8 cellular contexts compared by ENCODE assay signal in the genomic region with DNA sequence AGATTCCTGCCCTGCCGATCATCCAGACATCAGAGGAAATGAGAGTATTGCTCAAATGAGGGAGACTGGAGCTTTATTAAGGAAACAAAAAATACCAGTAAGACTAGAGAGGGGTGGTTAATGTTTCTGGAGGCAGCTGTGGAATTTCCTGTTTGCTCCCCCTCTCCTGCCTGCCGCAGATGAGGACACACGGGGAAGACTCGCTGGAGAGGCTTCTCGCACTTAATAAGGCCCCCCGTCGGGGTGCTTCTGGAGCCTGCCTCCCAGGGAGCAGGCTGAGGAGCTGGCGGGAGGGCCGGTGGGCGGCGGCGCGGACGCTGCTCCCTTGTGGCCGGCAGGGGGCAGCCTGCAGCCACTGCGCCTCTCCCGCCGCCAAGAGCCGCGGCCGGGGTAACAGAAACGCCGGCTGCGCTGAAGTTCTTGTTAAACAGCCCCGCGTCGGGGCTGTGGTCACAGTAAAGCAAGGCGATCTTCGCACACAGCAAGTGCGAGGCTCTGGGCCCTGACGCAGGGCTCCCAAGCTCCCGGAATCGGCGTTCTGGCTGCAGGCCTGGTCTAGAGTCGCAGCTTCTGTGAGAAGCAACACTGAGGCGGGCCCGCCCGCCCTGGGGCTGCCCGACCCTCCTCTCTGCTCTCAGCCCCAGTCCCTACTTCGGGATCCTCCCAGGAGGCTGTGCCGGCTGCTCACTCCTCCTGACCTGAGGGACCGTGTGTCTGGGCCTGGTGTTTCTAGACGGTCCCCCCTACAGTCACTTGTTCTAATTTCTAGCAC. TPM values are rescaled to one million over a fixed set of nuclear protein-coding genes. Genes with fewer than 3 reads are reported as not detected.
DNase-seq lines count a peak whose midpoint lies in the region; ATAC-seq and TF ChIP-seq lines count a peak whose summit lies in the region.

No MANE protein-coding gene starts in this region.

- no peak overlapping the region for H3K27ac Mint-ChIP-seq in activated naive CD8-positive, alpha-beta T cell treated with anti-CD3 and anti-CD28 coated beads, Interleukin-2, amount 50 U/mL, for 24 hours
- peak overlapping the region; percentile 50 for H3K27ac Mint-ChIP-seq in type B pancreatic cell

- TF ChIP-seq CTCF in DOHH2 (IDR thresholded peaks at IDR 0.05; ENCODE audit: low read depth, low read length, poor library complexity, severe bottlenecking): peak; percentile 86
- TF ChIP-seq CTCF in SK-N-SH (IDR thresholded peaks at IDR 0.05): peak; percentile 92
- peak; percentile 92 to 99 (median 97) for TF ChIP-seq CTCF in heart left ventricle (IDR thresholded peaks at IDR 0.05)
- TF ChIP-seq CTCF in type B pancreatic cell (conservative IDR thresholded peaks at IDR 0.05): peak; percentile 99

- H3K4me2 ChIP-seq in DOHH2 (ENCODE audit: low read length) (no peak overlapping the region), SK-N-SH (peak overlapping the region; percentile 84)

- H2AFZ ChIP-seq in SK-N-SH (ENCODE audit: low read depth): no peak overlapping the region

- peak overlapping the region; percentile 55 for H3K9ac ChIP-seq in SK-N-SH

- peak; percentile 65 for TF ChIP-seq EP300 in Ishikawa (IDR thresholded peaks at IDR 0.05; ENCODE audit: borderline replicate concordance)
- peak; percentile 30 to 68; a peak in 2 of 4 replicates for TF ChIP-seq EP300 in SK-N-SH (IDR thresholded peaks at IDR 0.05; ENCODE audit: borderline replicate concordance in 1 of 2, low read depth in 1 of 2, low read length in 1 of 2)

- DNase-seq in SK-N-SH (peak; percentile 92), heart left ventricle (peak; percentile 65 to 88 (median 75)), posterior vena cava (ENCODE audit: low spot score) (peak; percentile 91), type B pancreatic cell (ENCODE audit: extremely low spot score, unreplicated experiment) (peak; percentile 85)
- DNase-seq in activated naive CD8-positive, alpha-beta T cell treated with anti-CD3 and anti-CD28 coated beads, Interleukin-2, amount 50 U/mL, for 24 hours: peak; percentile 69

- intact Hi-C loops in heart left ventricle (cut with DNase I): loop anchor here (1.0 to 5.0 kb wide), 8 partner anchors 41 to 383 kb away; a partner anchor contains a TSS
- intact Hi-C loops in posterior vena cava (cut with DNase I): loop anchor here (5.0 to 10.0 kb wide), 4 partner anchors 253 to 943 kb away; no protein-coding TSS in a partner anchor

- WGBS in SK-N-SH (ENCODE audit: low lambda C conversion rate): 57% methylated on average over 3 of the region's 43 CpGs
- 8 to 17% (median 14%) methylated on average over 19 to 43 of the region's 43 CpGs for WGBS in heart left ventricle, 4 donors

- H3K36me3 Mint-ChIP-seq in activated naive CD8-positive, alpha-beta T cell treated with anti-CD3 and anti-CD28 coated beads, Interleukin-2, amount 50 U/mL, for 24 hours (ENCODE audit: low read depth): peaks cover 16% of the 10 kb centered on the region
- peaks cover 14% of the 10 kb centered on the region for H3K36me3 Mint-ChIP-seq in type B pancreatic cell

- no peak overlapping the region for H3K4me3 Mint-ChIP-seq in activated naive CD8-positive, alpha-beta T cell treated with anti-CD3 and anti-CD28 coated beads, Interleukin-2, amount 50 U/mL, for 24 hours
- H3K4me3 Mint-ChIP-seq in type B pancreatic cell: peak overlapping the region; percentile 50

- TF ChIP-seq RAD21 in Ishikawa (IDR thresholded peaks at IDR 0.05; ENCODE audit: low read depth) (peak; percentile 82), SK-N-SH (IDR thresholded peaks at IDR 0.05; ENCODE audit: low read length) (peak; percentile 84)

- H4K20me1 ChIP-seq in DOHH2 (ENCODE audit: control insufficient read depth, insufficient read depth, low read depth, low read length) (no peaks in the 10 kb centered on the region), SK-N-SH (ENCODE audit: insufficient read depth) (no peaks in the 10 kb centered on the region; the same call in 1 of the 2 replicates)

- H3K27me3 ChIP-seq in DOHH2 (ENCODE audit: control insufficient read depth, low read length) (no peaks in the 10 kb centered on the region), SK-N-SH (ENCODE audit: insufficient read depth) (no peaks in the 10 kb centered on the region), heart left ventricle (no peaks in the 10 kb centered on the region)

- H3K9me2 ChIP-seq in DOHH2 (replicated peaks; ENCODE audit: control insufficient read depth, low read length) (no peaks in the 10 kb centered on the region), SK-N-SH (no peaks in the 10 kb centered on the region)

- H3K9me3 Mint-ChIP-seq in activated naive CD8-positive, alpha-beta T cell treated with anti-CD3 and anti-CD28 coated beads, Interleukin-2, amount 50 U/mL, for 24 hours: no peaks in the 10 kb centered on the region
- no peaks in the 10 kb centered on the region for H3K9me3 Mint-ChIP-seq in type B pancreatic cell

- no peak overlapping the region for H3K4me3 ChIP-seq in DOHH2 (ENCODE audit: low read length)
- H3K4me3 ChIP-seq in SK-N-SH (ENCODE audit: low read depth in 2 of 2, low read length in 1 of 2): peak overlapping the region in 1 of 2 experiments; percentile 40; a peak in 1 of 4 replicates
- peak overlapping the region in 4 of 12 donors; percentile 8 to 28 (median 18) for H3K4me3 ChIP-seq in heart left ventricle

- no peaks in the 10 kb centered on the region for H3K79me2 ChIP-seq in DOHH2 (ENCODE audit: control insufficient read depth, low read length)
- H3K79me2 ChIP-seq in SK-N-SH (ENCODE audit: insufficient read depth): no peaks in the 10 kb centered on the region

- H3K36me3 ChIP-seq in DOHH2 (ENCODE audit: control insufficient read depth, low read length) (peaks cover 39% of the 10 kb centered on the region), SK-N-SH (replicated peaks in 1 of 2; ENCODE audit: control insufficient read depth in 1 of 2, insufficient read depth in 2 of 2, low read length in 1 of 2) (peaks cover 30 to 33% of the 10 kb centered on the region in 2 experiments), heart left ventricle (peaks cover 3 to 47% (median 41%) of the 10 kb centered on the region in 9 donors)

- peak; percentile 72 for ATAC-seq in activated naive CD8-positive, alpha-beta T cell treated with anti-CD3 and anti-CD28 coated beads, Interleukin-2, amount 50 U/mL, for 24 hours
- ATAC-seq in heart left ventricle (peak; percentile 44 to 85 (median 76)), GM18873 (IDR thresholded peaks at IDR 0.05; ENCODE audit: low FRiP score, unreplicated experiment) (no peak)

- CTCF ChIA-PET in SK-N-SH (lab: Yijun Ruan, JAX): interaction anchor here (0.6 to 14.7 kb wide), 86 partner anchors 8 to 1442 kb away, joined by 3 to 204 read pairs (median 5); a partner anchor contains a TSS

- H3K9me3 ChIP-seq in DOHH2 (ENCODE audit: control insufficient read depth, insufficient read depth, low read length): no peaks in the 10 kb centered on the region
- H3K9me3 ChIP-seq in SK-N-SH: no peaks in the 10 kb centered on the region
- H3K9me3 ChIP-seq in heart left ventricle: peaks cover 0 to 5% (median 0%) of the 10 kb centered on the region in 12 donors

- no peaks in the 10 kb centered on the region for H3K4me1 Mint-ChIP-seq in activated naive CD8-positive, alpha-beta T cell treated with anti-CD3 and anti-CD28 coated beads, Interleukin-2, amount 50 U/mL, for 24 hours
- peaks cover 33% of the 10 kb centered on the region for H3K4me1 Mint-ChIP-seq in type B pancreatic cell (ENCODE audit: unreplicated experiment)

- POLR2A ChIA-PET in SK-N-SH (lab: Yijun Ruan, JAX): interaction anchor here (0.8 to 1.2 kb wide), 3 partner anchors 58 to 275 kb away, joined by 3 to 5 read pairs (median 4); a partner anchor contains a TSS

- H3K4me1 ChIP-seq in DOHH2 (ENCODE audit: control insufficient read depth, low read length) (peaks cover 7% of the 10 kb centered on the region), SK-N-SH (ENCODE audit: control insufficient read depth in 1 of 2, insufficient read depth in 2 of 2, low read depth in 1 of 2, low read length in 1 of 2) (peaks cover 16 to 48% of the 10 kb centered on the region in 2 experiments; a peak in 3 of 4 replicates), heart left ventricle (peaks cover 0 to 37% (median 27%) of the 10 kb centered on the region in 12 donors)

- no peak for TF ChIP-seq POLR2A in heart left ventricle (IDR thresholded peaks at IDR 0.05)

- H3K27ac ChIP-seq in DOHH2 (ENCODE audit: low read depth, low read length) (no peak overlapping the region), SK-N-SH (ENCODE audit: low read depth in 2 of 2, low read length in 1 of 2) (peak overlapping the region; percentile 78 to 84), heart left ventricle (peak overlapping the region in 11 of 12 donors; percentile 2 to 74 (median 50))

- H3F3A ChIP-seq in DOHH2 (ENCODE audit: control insufficient read depth, insufficient read depth) (no peaks in the 10 kb centered on the region; the same call in 1 of the 2 replicates), SK-N-SH (replicated peaks; ENCODE audit: insufficient read depth) (peaks cover 41% of the 10 kb centered on the region)

- peaks cover 4% of the 10 kb centered on the region for H3K27me3 Mint-ChIP-seq in activated naive CD8-positive, alpha-beta T cell treated with anti-CD3 and anti-CD28 coated beads, Interleukin-2, amount 50 U/mL, for 24 hours
- H3K27me3 Mint-ChIP-seq in type B pancreatic cell: peaks cover 5% of the 10 kb centered on the region

TF ChIP-seq in SK-N-SH, 30 proteins besides CTCF, POLR2A, EP300 and RAD21 (continues in another document):
- TF ChIP-seq MEF2A (IDR thresholded peaks at IDR 0.05; ENCODE audit: borderline replicate concordance, low read depth) (no peak), ELF1 (IDR thresholded peaks at IDR 0.05) (peak; percentile 46; the same call in 1 of the 2 replicates), SIN3A (IDR thresholded peaks at IDR 0.05; ENCODE audit: borderline replicate concordance, low read depth, low read length) (0 out of 2 replicates have a peak, but pooled peaks have one; percentile 11)

RNA-seq across cellular contexts. Expression of a gene that starts 17.4 kb away (rescaled TPM):
- polyA plus RNA-seq in SK-N-SH (2012; rRNA removed): 56.5 and 59.5 TPM in 2 replicates
- 32.2 and 37.6 TPM in 2 replicates for polyA plus RNA-seq in SK-N-SH (2012; cell fraction: cytosol; rRNA removed)
- 136 and 141 TPM in 2 replicates for polyA plus RNA-seq in SK-N-SH (2012; cell fraction: nucleus; rRNA removed)
- 10 to 100 TPM; 21.2 to 41.5 (median 25.7) TPM for total RNA-seq in heart left ventricle
- polyA plus RNA-seq in heart left ventricle: 10 to 100 TPM; 29.9 to 51.3 TPM
- total RNA-seq in posterior vena cava: 10 to 100 TPM; 38.0 to 41.4 TPM
- total RNA-seq in type B pancreatic cell (ENCODE audit: low replicate concordance): 58.2 and 64.7 TPM in 2 replicates

RNA-seq across cellular contexts. Expression of a gene that starts 24.8 kb away (rescaled TPM):
- 0.13 and 0.21 TPM in 2 replicates for polyA plus RNA-seq in SK-N-SH (2012; rRNA removed)
- polyA plus RNA-seq in SK-N-SH (2012; cell fraction: cytosol; rRNA removed): 0.07 and 0.08 TPM in 2 replicates
- polyA plus RNA-seq in SK-N-SH (2012; cell fraction: nucleus; rRNA removed): 0.18 and 0.32 TPM in 2 replicates
- 10 to 100 TPM; 11.7 to 72.4 (median 30.8) TPM for total RNA-seq in heart left ventricle
- 10 to 100 TPM; 16.9 to 59.2 TPM for polyA plus RNA-seq in heart left ventricle
- total RNA-seq in posterior vena cava: under 1 TPM; 0.19 to 0.32 TPM
- total RNA-seq in type B pancreatic cell (ENCODE audit: low replicate concordance): 0.75 TPM in 1 of 2 replicates, not detected in the other

RNA-seq across cellular contexts. Expression of a gene that starts 32.3 kb away (rescaled TPM):
- polyA plus RNA-seq in SK-N-SH (2012; rRNA removed) (not detected in 2 replicates), heart left ventricle (not detected)
- not detected in 2 replicates for polyA plus RNA-seq in SK-N-SH (2012; cell fraction: cytosol; rRNA removed)
- polyA plus RNA-seq in SK-N-SH (2012; cell fraction: nucleus; rRNA removed): not detected in 2 replicates
- total RNA-seq in heart left ventricle (not detected), posterior vena cava (not detected), type B pancreatic cell (ENCODE audit: low replicate concordance) (0.65 and 4.6 TPM in 2 replicates)
